Comparison of ENCODE assay signal across 8 cellular contexts in genomic region chr7:158353606-158354570, GRCh38.
A peak's percentile ranks its signal among the peaks of the same experiment; 100 is the strongest.
DNase-seq lines count a peak whose midpoint lies in the region; ATAC-seq and TF ChIP-seq lines count a peak whose summit lies in the region.

No MANE protein-coding gene starts in this region.

- H3K4me1 ChIP-seq in adrenal gland (replicated peaks in 1 of 2) (no peaks in the 10 kb centered on the region), neural progenitor cell (peaks cover 10% of the 10 kb centered on the region)

- 46 to 54% (median 52%) methylated on average over 10 to 12 of the region's 12 CpGs for whole genome bisulfite sequencing in adrenal gland, 4 donors

- no peak overlapping the region for H3K9ac ChIP-seq in neural progenitor cell

- H3K9me3 Mint-ChIP-seq in neural progenitor cell, result peaks cover 3% of the 10 kb centered on the region

- DNase-seq in NCI-H146 (lab: John Stamatoyannopoulos, UW), result peak; percentile 23
- no peak for DNase-seq in NCI-H146 treated with DMSO at 0.1 percent for 48 hours (lab: John Stamatoyannopoulos, UW; ENCODE audit: unreplicated experiment)
- peak; percentile 76 for DNase-seq in NB4 (ENCODE audit: low read depth)
- peak in 2 of 7 donors; percentile 16 to 43 for DNase-seq in adrenal gland
- DNase-seq in neural progenitor cell (ENCODE audit: low spot score), result peak; percentile 71
- DNase-seq in activated naive CD4-positive, alpha-beta T cell treated with anti-CD3 and anti-CD28 coated beads, Interleukin-2, amount 50 U/mL, for 16 hours, result no peak

- no peak overlapping the region for H3K27ac Mint-ChIP-seq in neural progenitor cell

- no peak overlapping the region for H3K4me3 Mint-ChIP-seq in neural progenitor cell

- no peak overlapping the region for H3K4me3 ChIP-seq in NB4 (ENCODE audit: low read depth, low read length)
- H3K4me3 ChIP-seq in adrenal gland, result no peak overlapping the region
- H3K4me3 ChIP-seq in neural progenitor cell, result no peak overlapping the region

- TF ChIP-seq POLR2A in NB4 (IDR thresholded peaks at IDR 0.05; ENCODE audit: extremely low read depth, insufficient read length) (no peak), adrenal gland (IDR thresholded peaks at IDR 0.05) (no peak)

- H3K4me1 Mint-ChIP-seq in neural progenitor cell, result peaks cover 14% of the 10 kb centered on the region

- no peaks in the 10 kb centered on the region for H3K79me2 ChIP-seq in neural progenitor cell (ENCODE audit: low read depth)

- H3K36me3 ChIP-seq in adrenal gland (replicated peaks in 1 of 2), result no peaks in the 10 kb centered on the region
- H3K36me3 ChIP-seq in neural progenitor cell, result no peaks in the 10 kb centered on the region

- intact Hi-C loops in adrenal gland (cut with DNase I), result no loop called here

- no peaks in the 10 kb centered on the region for H3K27me3 ChIP-seq in adrenal gland
- H3K27me3 ChIP-seq in neural progenitor cell, result peaks cover 36% of the 10 kb centered on the region

- ATAC-seq in GM19035 (IDR thresholded peaks at IDR 0.05; ENCODE audit: unreplicated experiment) (no peak), HG02798 (IDR thresholded peaks at IDR 0.05; ENCODE audit: poor library complexity, unreplicated experiment) (no peak)

- no peaks in the 10 kb centered on the region for H3K9me3 ChIP-seq in adrenal gland (replicated peaks in 1 of 3)
- H3K9me3 ChIP-seq in neural progenitor cell (ENCODE audit: low read depth), result peaks cover 5% of the 10 kb centered on the region

- no peak overlapping the region for H3K4me2 ChIP-seq in neural progenitor cell

- H4K20me1 ChIP-seq in neural progenitor cell (ENCODE audit: low read depth), result peaks cover 8% of the 10 kb centered on the region

- H3F3A ChIP-seq in neural progenitor cell (ENCODE audit: low read depth), result peaks cover 10% of the 10 kb centered on the region

- no peaks in the 10 kb centered on the region for H3K36me3 Mint-ChIP-seq in neural progenitor cell

- TF ChIP-seq CTCF in NB4 (IDR thresholded peaks at IDR 0.05; ENCODE audit: low read depth, low read length) (peak; percentile 89), adrenal gland (IDR thresholded peaks at IDR 0.05) (peak in 4 of 6 experiments; percentile 11 to 42 (median 24)), neural progenitor cell (IDR thresholded peaks at IDR 0.05) (peak; percentile 84)

- no peak overlapping the region for H2AFZ ChIP-seq in neural progenitor cell (replicated peaks)

- H3K27ac ChIP-seq in adrenal gland (no peak overlapping the region), neural progenitor cell (no peak overlapping the region)

- peaks cover 38% of the 10 kb centered on the region for H3K27me3 Mint-ChIP-seq in neural progenitor cell (ENCODE audit: insufficient read depth, low read depth)

Comparison
In these comparisons a context has a peak if more than half of its experiments do, and no peak if none do; other contexts are left out.
1. DNase-seq: peak in NCI-H146 (single experiment), NB4 (single experiment) and neural progenitor cell (single experiment); none in NCI-H146 treated with DMSO at 0.1 percent for 48 hours (single experiment) and activated naive CD4-positive, alpha-beta T cell treated with anti-CD3 and anti-CD28 coated beads, Interleukin-2, amount 50 U/mL, for 16 hours (single experiment).
2. CTCF ChIP-seq: peak in every context shown above with its lines; median percentile 89 in NB4; 84 in neural progenitor cell; 24 in adrenal gland.